ENCODE assay signal across 8 cellular contexts in genomic region chr1:39214021-39214713, GRCh38. TPM values are rescaled to one million over a fixed set of nuclear protein-coding genes. Genes with fewer than 3 reads are reported as not detected.
DNase-seq lines count a peak whose midpoint lies in the region; ATAC-seq and TF ChIP-seq lines count a peak whose summit lies in the region.

No MANE protein-coding gene starts in this region.

- no peaks in the 10 kb centered on the region for H3K9me3 Mint-ChIP-seq in stimulated activated memory B cell treated with anti-CD40 and anti-IgM and Interleukin-4, amounts not matched to agents 10 μg/mL and 1 μg/mL and 100 μg/mL, for 72 hours

- no peak for DNase-seq in ascending aorta (ENCODE audit: low spot score in 2 of 2)
- peak; percentile 99 for DNase-seq in islet precursor cell
- no peak for DNase-seq in NCI-H1436 (lab: John Stamatoyannopoulos, UW)

- no peaks in the 10 kb centered on the region for H3K36me3 Mint-ChIP-seq in stimulated activated memory B cell treated with anti-CD40 and anti-IgM and Interleukin-4, amounts not matched to agents 10 μg/mL and 1 μg/mL and 100 μg/mL, for 72 hours

- H3K9me3 ChIP-seq in ascending aorta: no peaks in the 10 kb centered on the region

- H3K4me1 ChIP-seq in ascending aorta: peaks cover 14 to 61% of the 10 kb centered on the region in 2 donors

- intact Hi-C loops in ascending aorta (cut with DNase I): no loop called here

- peak; percentile 7; the same call in 1 of the 2 replicates for TF ChIP-seq RAD21 in Ishikawa (IDR thresholded peaks at IDR 0.05; ENCODE audit: low read depth)

- no peaks in the 10 kb centered on the region for H3K27me3 Mint-ChIP-seq in stimulated activated memory B cell treated with anti-CD40 and anti-IgM and Interleukin-4, amounts not matched to agents 10 μg/mL and 1 μg/mL and 100 μg/mL, for 72 hours

- H3K4me1 Mint-ChIP-seq in stimulated activated memory B cell treated with anti-CD40 and anti-IgM and Interleukin-4, amounts not matched to agents 10 μg/mL and 1 μg/mL and 100 μg/mL, for 72 hours: peaks cover 39% of the 10 kb centered on the region

- H3K4me3 Mint-ChIP-seq in stimulated activated memory B cell treated with anti-CD40 and anti-IgM and Interleukin-4, amounts not matched to agents 10 μg/mL and 1 μg/mL and 100 μg/mL, for 72 hours: no peak overlapping the region

- H3K36me3 ChIP-seq in ascending aorta: no peaks in the 10 kb centered on the region

- peak overlapping the region; percentile 93 for H3K27ac Mint-ChIP-seq in stimulated activated memory B cell treated with anti-CD40 and anti-IgM and Interleukin-4, amounts not matched to agents 10 μg/mL and 1 μg/mL and 100 μg/mL, for 72 hours

- peak overlapping the region in 1 of 2 donors; percentile 11 for H3K4me3 ChIP-seq in ascending aorta

- no peak for ATAC-seq in stimulated activated memory B cell treated with anti-CD40 and anti-IgM and Interleukin-4, amounts not matched to agents 10 μg/mL and 1 μg/mL and 100 μg/mL, for 72 hours
- ATAC-seq in GM19463 (IDR thresholded peaks at IDR 0.05; ENCODE audit: unreplicated experiment): no peak
- ATAC-seq in HG03045 (IDR thresholded peaks at IDR 0.05; ENCODE audit: unreplicated experiment): no peak
- no peak for ATAC-seq in HG02884 (IDR thresholded peaks at IDR 0.05; ENCODE audit: unreplicated experiment)

- H3K27me3 ChIP-seq in ascending aorta: no peaks in the 10 kb centered on the region

- no peak for TF ChIP-seq CTCF in ascending aorta (IDR thresholded peaks at IDR 0.05)

- H3K27ac ChIP-seq in ascending aorta: peak overlapping the region; percentile 77 to 81

- TF ChIP-seq EP300 in Ishikawa (IDR thresholded peaks at IDR 0.05; ENCODE audit: borderline replicate concordance): peak; percentile 42; the same call in 1 of the 2 replicates

TF ChIP-seq in Ishikawa, 13 proteins besides CTCF, POLR2A, EP300 and RAD21:
- TF ChIP-seq TEAD4 (IDR thresholded peaks at IDR 0.05) (peak; percentile 66), USF1 (IDR thresholded peaks at IDR 0.05) (no peak), NFIC (IDR thresholded peaks at IDR 0.05) (peak; percentile 28), TCF12 (IDR thresholded peaks at IDR 0.05; ENCODE audit: low read depth) (0 out of 2 replicates have a peak, but pooled peaks have one; percentile 34)

RNA-seq across cellular contexts. Expression of gene MACF1, which starts 9.7 kb away (rescaled TPM):
- 279 TPM for total RNA-seq in ascending aorta
